8 cellular contexts compared by ENCODE assay signal in the genomic region with DNA sequence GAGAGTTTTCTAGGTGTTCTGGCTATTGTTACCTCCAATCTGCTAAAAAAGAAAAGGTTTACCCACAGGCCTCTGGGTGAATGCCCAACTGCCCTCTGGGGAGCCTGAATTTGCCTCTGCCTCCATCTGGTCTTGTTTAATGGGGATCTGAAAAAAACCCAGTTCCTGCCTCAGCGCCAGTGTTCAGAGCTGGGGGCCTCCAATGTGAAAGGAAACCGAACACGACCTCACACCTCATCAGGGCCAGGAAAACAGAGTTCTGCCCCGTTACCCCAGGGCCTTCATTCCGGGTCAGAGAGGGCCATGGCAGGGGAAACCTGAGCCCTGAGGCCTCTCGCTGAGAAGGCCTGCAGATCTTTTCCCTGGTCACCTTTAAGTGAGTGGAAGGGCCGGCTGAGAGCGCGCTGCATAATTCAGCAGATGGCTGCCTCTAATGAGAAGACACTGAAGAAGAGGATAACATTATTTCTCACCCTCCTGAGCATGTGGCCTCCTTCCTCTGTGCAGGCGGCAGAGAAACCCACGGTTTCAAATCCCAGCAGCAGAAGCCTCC. TPM values are rescaled to one million over a fixed set of nuclear protein-coding genes. Genes with fewer than 3 reads are reported as not detected.
DNase-seq lines count a peak whose midpoint lies in the region; ATAC-seq lines count a peak whose summit lies in the region.

No MANE protein-coding gene starts in this region.

- ATAC-seq in HG03378 (IDR thresholded peaks at IDR 0.05; ENCODE audit: unreplicated experiment), result peak; percentile 41
- ATAC-seq in activated naive CD8-positive, alpha-beta T cell treated with anti-CD3 and anti-CD28 coated beads, Interleukin-2, amount 10 ng/mL, durations not matched to agents 7 days and 5 days (ENCODE audit: low read depth), result no peak
- peak; percentile 57 to 58 for ATAC-seq in naive B cell (ENCODE audit: low read depth in 2 of 2)

- H3K27me3 Mint-ChIP-seq in activated naive CD8-positive, alpha-beta T cell treated with anti-CD3 and anti-CD28 coated beads, Interleukin-2, amount 10 ng/mL, durations not matched to agents 7 days and 5 days, result no peaks in the 10 kb centered on the region
- H3K27me3 Mint-ChIP-seq in naive B cell, result no peaks in the 10 kb centered on the region

- peak overlapping the region; percentile 98 for H3K4me3 Mint-ChIP-seq in activated naive CD8-positive, alpha-beta T cell treated with anti-CD3 and anti-CD28 coated beads, Interleukin-2, amount 10 ng/mL, durations not matched to agents 7 days and 5 days
- peak overlapping the region; percentile 86 to 100 (median 94) for H3K4me3 Mint-ChIP-seq in naive B cell

- H3K9me3 Mint-ChIP-seq in activated naive CD8-positive, alpha-beta T cell treated with anti-CD3 and anti-CD28 coated beads, Interleukin-2, amount 10 ng/mL, durations not matched to agents 7 days and 5 days, result no peaks in the 10 kb centered on the region
- H3K9me3 Mint-ChIP-seq in naive B cell, result peaks cover 0 to 2% (median 0%) of the 10 kb centered on the region in 7 donors

- POLR2A ChIA-PET in activated naive CD8-positive, alpha-beta T cell treated with anti-CD3 and anti-CD28 coated beads, Interleukin-2, amount 10 ng/mL, durations not matched to agents 7 days and 5 days (lab: Charles Lee), result interaction anchor here (0.6 to 2.5 kb wide), 4 partner anchors 10 to 80 kb away, joined by 3 to 18 read pairs (median 8); no protein-coding TSS in a partner anchor

- DNase-seq in activated T-cell treated with anti-CD3 and anti-CD28 coated beads, Interleukin-2, amount 50 U/mL, for 1 hour, result peak; percentile 50
- DNase-seq in activated T-cell treated with anti-CD3 and anti-CD28 coated beads for 4 hours (no peak), naive B cell (peak; percentile 73), GM19238 (ENCODE audit: insufficient read length, low spot score) (no peak), GDM1 (lab: John Stamatoyannopoulos, UW) (no peak)
- DNase-seq in activated naive CD8-positive, alpha-beta T cell treated with anti-CD3 and anti-CD28 coated beads, Interleukin-2, amount 10 ng/mL, durations not matched to agents 7 days and 5 days, result no peak
- DNase-seq in stimulated activated CD4-positive, alpha-beta T cell treated with anti-CD3 and anti-CD28 coated beads, Interleukin-4, amount 100 ng/mL, for 24 hours, result no peak

- peaks cover 18% of the 10 kb centered on the region for H3K36me3 Mint-ChIP-seq in activated naive CD8-positive, alpha-beta T cell treated with anti-CD3 and anti-CD28 coated beads, Interleukin-2, amount 10 ng/mL, durations not matched to agents 7 days and 5 days
- no peaks in the 10 kb centered on the region for H3K36me3 Mint-ChIP-seq in naive B cell

- peaks cover 54% of the 10 kb centered on the region for H3K4me1 Mint-ChIP-seq in activated naive CD8-positive, alpha-beta T cell treated with anti-CD3 and anti-CD28 coated beads, Interleukin-2, amount 10 ng/mL, durations not matched to agents 7 days and 5 days
- peaks cover 38 to 92% (median 72%) of the 10 kb centered on the region in 3 donors for H3K4me1 Mint-ChIP-seq in naive B cell

- peak overlapping the region; percentile 98 for H3K27ac Mint-ChIP-seq in activated naive CD8-positive, alpha-beta T cell treated with anti-CD3 and anti-CD28 coated beads, Interleukin-2, amount 10 ng/mL, durations not matched to agents 7 days and 5 days
- peak overlapping the region; percentile 99 to 100 (median 99) for H3K27ac Mint-ChIP-seq in naive B cell

RNA-seq across cellular contexts. Expression of a gene that starts 6.8 kb away (rescaled TPM):
- 100 to 1,000 TPM; 257 to 274 TPM for total RNA-seq in activated naive CD8-positive, alpha-beta T cell treated with anti-CD3 and anti-CD28 coated beads, Interleukin-2, amount 10 ng/mL, durations not matched to agents 7 days and 5 days
- polyA plus RNA-seq in naive B cell (ENCODE audit: low read depth in 6 of 6), result 100 to 1,000 TPM in 5 of 6 donors, 10 to 100 TPM in 1; 78.8 to 189 (median 150) TPM

Comparison
In these comparisons a context has a peak if more than half of its experiments do, and no peak if none do; other contexts are left out.
1. DNase-seq: peak in activated T-cell treated with anti-CD3 and anti-CD28 coated beads, Interleukin-2, amount 50 U/mL, for 1 hour (single experiment) and naive B cell (single experiment); none in activated T-cell treated with anti-CD3 and anti-CD28 coated beads for 4 hours (single experiment), activated naive CD8-positive, alpha-beta T cell treated with anti-CD3 and anti-CD28 coated beads, Interleukin-2, amount 10 ng/mL, durations not matched to agents 7 days and 5 days (single experiment), GM19238 (single experiment), GDM1 (single experiment) and stimulated activated CD4-positive, alpha-beta T cell treated with anti-CD3 and anti-CD28 coated beads, Interleukin-4, amount 100 ng/mL, for 24 hours (single experiment).